In genomic region chr20:63498950-63499332, GRCh38 we compare ENCODE assay signal across 9 cellular contexts. TPM values are rescaled to one million over a fixed set of nuclear protein-coding genes. Genes with fewer than 3 reads are reported as not detected.
DNase-seq lines count a peak whose midpoint lies in the region; ATAC-seq and TF ChIP-seq lines count a peak whose summit lies in the region.
"Had no signal": no experiment of that assay in that cellular context is flagged by ENCODE, and none has a peak within 500 bp of the region (broad histone marks: within the 10 kb centered on the region; RNA-seq: fewer than 3 reads in every experiment).

EEF1A2 (minus strand) TSS chr20:63499083; CDS start chr20:63497763, 1,320 bp downstream.

- 1% methylated on average over 33 to 58 of the region's 58 CpGs for WGBS in esophagus, 2 donors

- H3K27me3 Mint-ChIP-seq in activated B cell treated with CpG ODN at 0.5 μM for 24 hours: peaks cover 12% of the 10 kb centered on the region

- no peaks in the 10 kb centered on the region for H3K9me3 ChIP-seq in HCT116 (ENCODE audit: control insufficient read depth in 1 of 2, insufficient read depth in 1 of 2, low read depth in 1 of 2, low read length in 2 of 2)
- no peaks in the 10 kb centered on the region for H3K9me3 ChIP-seq in esophagus (ENCODE audit: control insufficient read depth in 2 of 2, insufficient read depth in 1 of 2, low read depth in 1 of 2, low read length in 1 of 2)
- no peaks in the 10 kb centered on the region for H3K9me3 ChIP-seq in osteoblast (ENCODE audit: low read depth, low read length)

- TF ChIP-seq CTCF in HCT116 (IDR thresholded peaks at IDR 0.05 in 2 of 3, conservative IDR thresholded peaks at IDR 0.05 in 1 of 3; ENCODE audit: borderline replicate concordance in 1 of 3, insufficient read depth in 1 of 3, low read depth in 2 of 3, low read length in 2 of 3): peak in 2 of 3 experiments; percentile 15 to 20; a peak in 1 of 6 replicates
- TF ChIP-seq CTCF in activated B cell treated with CpG ODN at 0.5 μM for 24 hours (IDR thresholded peaks at IDR 0.05): no peak
- no peak for TF ChIP-seq CTCF in osteoblast (IDR thresholded peaks at IDR 0.05; ENCODE audit: extremely low read depth, low read depth, low read length)

- H3K36me3 ChIP-seq in HCT116 (ENCODE audit: control insufficient read depth in 1 of 2, insufficient read depth in 2 of 2, low read length in 2 of 2) (peaks cover 10 to 32% of the 10 kb centered on the region in 2 experiments; a peak in 3 of 4 replicates), esophagus (ENCODE audit: control insufficient read depth in 2 of 2, insufficient read depth in 2 of 2, low read length in 1 of 2) (no peaks in the 10 kb centered on the region), osteoblast (ENCODE audit: insufficient read depth, low read length) (no peaks in the 10 kb centered on the region)

- H3K4me2 ChIP-seq in HCT116 (ENCODE audit: low read length) (peak within 1 kb of the TSS; percentile 95), osteoblast (ENCODE audit: insufficient read depth, low read length) (no peak within 1 kb of the TSS)

- H3K36me3 Mint-ChIP-seq in activated B cell treated with CpG ODN at 0.5 μM for 24 hours (ENCODE audit: low read depth): no peaks in the 10 kb centered on the region

- no TSS peak for BruUV-seq in HCT116 (replicated peaks; lab: Mats Ljungman, UMichigan)

- peaks cover 4% of the 10 kb centered on the region for H3K4me1 Mint-ChIP-seq in activated B cell treated with CpG ODN at 0.5 μM for 24 hours

- H3K79me2 ChIP-seq in HCT116 (ENCODE audit: insufficient read depth, low read length) (peaks cover 45% of the 10 kb centered on the region), osteoblast (ENCODE audit: insufficient read depth, low read length) (no peaks in the 10 kb centered on the region)

- peak within 1 kb of the TSS; percentile 78 for H3K9ac ChIP-seq in HCT116 (ENCODE audit: low read length)

- intact Hi-C loops in HCT116 (cut with micrococcal nuclease) (no loop called here), activated B cell treated with CpG ODN at 0.5 μM for 24 hours (cut with micrococcal nuclease) (loop anchor here (5.0 kb wide), 1 partner anchor 623 kb away; no protein-coding TSS in a partner anchor)

- H4K20me1 ChIP-seq in HCT116 (ENCODE audit: insufficient read depth) (no peaks in the 10 kb centered on the region), osteoblast (ENCODE audit: insufficient read depth, low read length) (no peaks in the 10 kb centered on the region)

- CTCF ChIA-PET in HCT116 (lab: Charles Lee) (no interaction called here), activated B cell treated with CpG ODN at 0.5 μM for 24 hours (lab: Charles Lee) (no interaction called here)

- no peak for TF ChIP-seq RAD21 in HCT116 (IDR thresholded peaks at IDR 0.05; ENCODE audit: low read depth)

- no peaks in the 10 kb centered on the region for H3K9me2 ChIP-seq in HCT116 (ENCODE audit: insufficient read depth)

- RAD21 ChIA-PET in HCT116 (lab: Charles Lee; ENCODE audit: low non-redundant PET in 1 of 2, low total read pairs in 2 of 2, uncharacterized antibody in 2 of 2, unreplicated experiment in 2 of 2): no interaction called here

- no peak within 1 kb of the TSS for H3K27ac Mint-ChIP-seq in activated B cell treated with CpG ODN at 0.5 μM for 24 hours

- DNase-seq in AG20443 (ENCODE audit: low spot score): peak; percentile 50
- no peak for DNase-seq in HCT116 (ENCODE audit: low read depth, low spot score)
- DNase-seq in activated B cell treated with CpG ODN at 0.5 μM for 24 hours: peak; percentile 66
- DNase-seq in osteoblast (ENCODE audit: insufficient read length, low spot score, missing footprints): peak; percentile 83
- no peak for DNase-seq in NCI-H1694 (lab: John Stamatoyannopoulos, UW)

- no peaks in the 10 kb centered on the region for H3K9me3 Mint-ChIP-seq in activated B cell treated with CpG ODN at 0.5 μM for 24 hours

- H3K27me3 ChIP-seq in HCT116 (ENCODE audit: insufficient read depth, low read length) (no peaks in the 10 kb centered on the region), esophagus (ENCODE audit: control insufficient read depth in 1 of 2, insufficient read depth in 2 of 2, low read length in 2 of 2) (peaks cover 0 to 13% of the 10 kb centered on the region in 2 donors), osteoblast (ENCODE audit: insufficient read depth, low read length) (peaks cover 35% of the 10 kb centered on the region)

- peak within 1 kb of the TSS; percentile 82 to 84 for H3K4me3 ChIP-seq in HCT116 (replicated peaks in 1 of 2; ENCODE audit: low read depth in 1 of 2, low read length in 2 of 2)
- peak within 1 kb of the TSS; percentile 22 to 42 for H3K4me3 ChIP-seq in esophagus (ENCODE audit: low read depth in 1 of 2, low read length in 2 of 2)
- no peak within 1 kb of the TSS for H3K4me3 ChIP-seq in osteoblast (ENCODE audit: insufficient read depth, low read length)

- no peak for TF ChIP-seq POLR2A in HCT116 (IDR thresholded peaks at IDR 0.05; ENCODE audit: borderline replicate concordance, extremely low read depth, insufficient read depth, insufficient read length)
- TF ChIP-seq POLR2A in GM18505 (IDR thresholded peaks at IDR 0.05; ENCODE audit: borderline replicate concordance, extremely low read depth, insufficient read depth, insufficient read length): no peak

- POLR2A ChIA-PET in HCT116 (lab: Charles Lee): no interaction called here
- POLR2A ChIA-PET in activated B cell treated with CpG ODN at 0.5 μM for 24 hours (lab: Charles Lee): no interaction called here

- peak within 1 kb of the TSS; percentile 85 for H3K27ac ChIP-seq in HCT116 (ENCODE audit: low read depth, low read length)
- no peak within 1 kb of the TSS for H3K27ac ChIP-seq in esophagus (ENCODE audit: low read depth in 2 of 2, low read length in 1 of 2)
- H3K27ac ChIP-seq in osteoblast (ENCODE audit: low read depth, low read length): no peak within 1 kb of the TSS
- H3K27ac ChIP-seq: epithelial cell of prostate had no signal

- peaks cover 23 to 43% of the 10 kb centered on the region in 2 experiments for H3K4me1 ChIP-seq in HCT116 (ENCODE audit: control insufficient read depth in 1 of 2, insufficient read depth in 2 of 2, low read length in 2 of 2)
- peaks cover 4 to 6% of the 10 kb centered on the region in 2 donors for H3K4me1 ChIP-seq in esophagus (ENCODE audit: control insufficient read depth in 2 of 2, insufficient read depth in 2 of 2, low read length in 1 of 2)
- peaks cover 4% of the 10 kb centered on the region for H3K4me1 ChIP-seq in osteoblast (ENCODE audit: insufficient read depth, low read length)

- H2AFZ ChIP-seq in HCT116 (ENCODE audit: low read depth, low read length, poor library complexity, severe bottlenecking) (no peak within 1 kb of the TSS), osteoblast (ENCODE audit: low read length) (no peak within 1 kb of the TSS)

- H3K4me3 Mint-ChIP-seq in activated B cell treated with CpG ODN at 0.5 μM for 24 hours: peak within 1 kb of the TSS; percentile 56

- peak; percentile 56 for ATAC-seq in HCT116
- peak; percentile 79 for ATAC-seq in activated B cell treated with CpG ODN at 0.5 μM for 24 hours (ENCODE audit: low read depth)
- no peak for ATAC-seq in GM21390 (IDR thresholded peaks at IDR 0.05; ENCODE audit: unreplicated experiment)
- no peak for ATAC-seq in GM18505 (IDR thresholded peaks at IDR 0.05; ENCODE audit: unreplicated experiment)

TF ChIP-seq in HCT116, 20 proteins besides CTCF, POLR2A, EP300 and RAD21:
- TF ChIP-seq EZH2phosphoT487 (IDR thresholded peaks at IDR 0.05; ENCODE audit: borderline replicate concordance): no peak
- TF ChIP-seq POLR2AphosphoS5 (IDR thresholded peaks at IDR 0.05; ENCODE audit: low read depth, low read length): peak; percentile 65
- TF ChIP-seq YY1 (IDR thresholded peaks at IDR 0.05; ENCODE audit: extremely low read depth, insufficient replicate concordance, low read depth, low read length): no peak
- peak; percentile 61 for TF ChIP-seq TCF7L2 (IDR thresholded peaks at IDR 0.05; ENCODE audit: borderline replicate concordance, extremely low read depth, insufficient read depth, insufficient read length)
- no peak for TF ChIP-seq CEBPB (IDR thresholded peaks at IDR 0.05; ENCODE audit: low read depth)
- TF ChIP-seq FOSL1 (IDR thresholded peaks at IDR 0.05; ENCODE audit: low read depth): no peak
- TF ChIP-seq SIN3A (IDR thresholded peaks at IDR 0.05; ENCODE audit: low read depth): no peak
- TF ChIP-seq CBX3 (IDR thresholded peaks at IDR 0.05; ENCODE audit: low read depth): no peak
- peak; percentile 9; the same call in 1 of the 2 replicates for TF ChIP-seq ZFX (IDR thresholded peaks at IDR 0.05)
TF ChIP-seq in HCT116: peak in this region for 3.

RNA-seq across cellular contexts. Expression of gene EEF1A2, which starts in this region (rescaled TPM):
- total RNA-seq in HCT116 (2021; ENCODE audit: unreplicated experiment) (454 TPM), activated B cell treated with CpG ODN at 0.5 μM for 24 hours (1.2 and 1.6 TPM in 2 replicates), osteoblast (not detected in 2 replicates)
- polyA plus RNA-seq in HCT116 (2012): 682 and 834 TPM in 2 replicates
- polyA plus RNA-seq in esophagus: 1 to 10 TPM in 1 of 2 donors, under 1 TPM in 1; 0.86 to 7.3 TPM

Comparison
In these comparisons a context has a peak if more than half of its experiments do, and no peak if none do; other contexts are left out.
1. RNA of gene EEF1A2 (total RNA-seq): 454 TPM in HCT116 (single experiment); 1.2 to 1.6 TPM in activated B cell treated with CpG ODN at 0.5 μM for 24 hours and not detected in osteoblast; every median in the first group is over 100 times any median in the second.
2. Peak in DNase-seq in osteoblast; RNA of the gene not detected or under 1 TPM.
3. DNase-seq: peak in AG20443 (single experiment) and activated B cell treated with CpG ODN at 0.5 μM for 24 hours (single experiment); none in HCT116 (single experiment) and NCI-H1694 (single experiment).
4. ATAC-seq: peak in HCT116 (single experiment) and activated B cell treated with CpG ODN at 0.5 μM for 24 hours (single experiment); none in GM21390 (single experiment) and GM18505 (single experiment).
5. CTCF ChIP-seq: peak in HCT116 (2 of 3); none in activated B cell treated with CpG ODN at 0.5 μM for 24 hours (single experiment) and osteoblast (single experiment).